Comparison of ENCODE assay signal across 29 cellular contexts in genomic region chr7:71016387-71016786, GRCh38.
"Had no signal": no experiment of that assay in that cellular context is flagged by ENCODE, and none has a peak within 500 bp of the region (broad histone marks: within the 10 kb centered on the region; RNA-seq: fewer than 3 reads in every experiment).

No MANE protein-coding gene starts in this region.

- H3K36me3 Mint-ChIP-seq: activated CD4-positive, alpha-beta memory T cell treated with anti-CD3 and anti-CD28 coated beads for 36 hours; activated CD8-positive, alpha-beta memory T cell treated with anti-CD3 and anti-CD28 coated beads, Interleukin-2, amount 10 ng/mL, durations not matched to agents 7 days and 5 days; activated naive CD4-positive, alpha-beta T cell treated with anti-CD3 and anti-CD28 coated beads, Interleukin-2, amount 50 U/mL, for 24 hours; activated naive CD8-positive, alpha-beta T cell treated with anti-CD3 and anti-CD28 coated beads for 36 hours had no signal

- H3K27me3 ChIP-seq: adrenal gland, body of pancreas, esophagus muscularis mucosa had no signal

- H3K36me3 ChIP-seq: adrenal gland, esophagus muscularis mucosa had no signal

- H3K4me1 ChIP-seq: adrenal gland, body of pancreas had no signal

- H3K27me3 Mint-ChIP-seq: activated CD4-positive, alpha-beta memory T cell treated with anti-CD3 and anti-CD28 coated beads for 36 hours; activated CD4-positive, alpha-beta T cell treated with anti-CD3 and anti-CD28 coated beads for 36 hours; activated CD4-positive, alpha-beta T cell treated with anti-CD3 and anti-CD28 coated beads, Interleukin-2, amount 10 ng/mL, durations not matched to agents 24 days and 14 days; activated CD8-positive, alpha-beta memory T cell treated with anti-CD3 and anti-CD28 coated beads, Interleukin-2, amount 10 ng/mL, durations not matched to agents 7 days and 5 days; activated naive CD4-positive, alpha-beta T cell treated with anti-CD3 and anti-CD28 coated beads, Interleukin-2, amount 50 U/mL, for 24 hours; activated naive CD8-positive, alpha-beta T cell treated with anti-CD3 and anti-CD28 coated beads for 36 hours; activated naive CD8-positive, alpha-beta T cell treated with anti-CD3 and anti-CD28 coated beads, Interleukin-2, amount 50 U/mL, for 24 hours; effector memory CD8-positive, alpha-beta T cell had no signal

- H3K27ac Mint-ChIP-seq: activated CD4-positive, alpha-beta memory T cell treated with anti-CD3 and anti-CD28 coated beads for 36 hours; activated CD4-positive, alpha-beta T cell treated with anti-CD3 and anti-CD28 coated beads for 36 hours; activated CD4-positive, alpha-beta T cell treated with anti-CD3 and anti-CD28 coated beads, Interleukin-2, amount 10 ng/mL, durations not matched to agents 24 days and 14 days; activated CD8-positive, alpha-beta memory T cell treated with anti-CD3 and anti-CD28 coated beads, Interleukin-2, amount 10 ng/mL, durations not matched to agents 7 days and 5 days; activated CD8-positive, alpha-beta T cell treated with anti-CD3 and anti-CD28 coated beads, Interleukin-2, amount 10 ng/mL, durations not matched to agents 7 days and 5 days; activated naive CD4-positive, alpha-beta T cell treated with anti-CD3 and anti-CD28 coated beads for 36 hours; activated naive CD4-positive, alpha-beta T cell treated with anti-CD3 and anti-CD28 coated beads, Interleukin-2, amount 50 U/mL, for 24 hours; activated naive CD8-positive, alpha-beta T cell treated with anti-CD3 and anti-CD28 coated beads for 36 hours; activated naive CD8-positive, alpha-beta T cell treated with anti-CD3 and anti-CD28 coated beads, Interleukin-2, amount 50 U/mL, for 24 hours; activated T-helper 1 cell treated with anti-CD3 and anti-CD28 coated beads, Interleukin-12 subunit alpha, Interleukin-12 subunit beta, Interleukin-2, Interleukin-4 antibody, amounts not matched to agents 30 ng/mL and 10 ng/mL and 1 ng/mL, durations not matched to agents 14 hours and 24 hours and 36 hours; activated T-helper 2 cell treated with anti-CD3 and anti-CD28 coated beads, Interferon-gamma antibody, Interleukin-2, Interleukin-4, amounts not matched to agents 10 μg/mL and 5 μg/mL and 100 μg/mL, durations not matched to agents 14 hours and 24 hours and 36 hours; effector memory CD8-positive, alpha-beta T cell had no signal

- ATAC-seq: activated CD4-positive, alpha-beta T cell treated with anti-CD3 and anti-CD28 coated beads for 36 hours; activated CD8-positive, alpha-beta memory T cell treated with anti-CD3 and anti-CD28 coated beads, Interleukin-2, amount 10 ng/mL, durations not matched to agents 7 days and 5 days; activated CD8-positive, alpha-beta T cell treated with anti-CD3 and anti-CD28 coated beads, Interleukin-2, amount 10 ng/mL, durations not matched to agents 7 days and 5 days; activated naive CD8-positive, alpha-beta T cell treated with anti-CD3 and anti-CD28 coated beads, Interleukin-2, amount 50 U/mL, for 24 hours; body of pancreas; effector memory CD8-positive, alpha-beta T cell had no signal

- H3K9me3 ChIP-seq: adrenal gland, body of pancreas, esophagus muscularis mucosa had no signal

- H3K27ac ChIP-seq: adrenal gland, body of pancreas, esophagus muscularis mucosa had no signal

- H3K4me3 ChIP-seq: adrenal gland, body of pancreas, esophagus muscularis mucosa had no signal

- DNase-seq: activated CD4-positive, alpha-beta memory T cell treated with anti-CD3 and anti-CD28 coated beads for 36 hours; activated CD4-positive, alpha-beta T cell treated with anti-CD3 and anti-CD28 coated beads for 36 hours; activated CD4-positive, alpha-beta T cell treated with anti-CD3 and anti-CD28 coated beads, Interleukin-2, amount 10 ng/mL, durations not matched to agents 24 days and 14 days; activated CD4-positive, CD25-positive, alpha-beta regulatory T cell; activated CD4-positive, CD25-positive, alpha-beta regulatory T cell treated with anti-CD3 and anti-CD28 coated beads, Interleukin-2, amount 50 U/mL, for 72 hours; activated CD8-positive, alpha-beta memory T cell treated with anti-CD3 and anti-CD28 coated beads, Interleukin-2, amount 10 ng/mL, durations not matched to agents 7 days and 5 days; activated CD8-positive, alpha-beta memory T cell treated with anti-CD3 and anti-CD28 coated beads, Interleukin-2, amount 50 U/mL, for 4 hours; activated CD8-positive, alpha-beta T cell treated with anti-CD3 and anti-CD28 coated beads, Interleukin-2, amount 10 ng/mL, durations not matched to agents 7 days and 5 days; activated effector memory CD4-positive, alpha-beta T cell treated with anti-CD3 and anti-CD28 coated beads, Interleukin-2, amount 50 U/mL, for 16 hours; activated naive CD4-positive, alpha-beta T cell treated with anti-CD3 and anti-CD28 coated beads for 36 hours; activated naive CD8-positive, alpha-beta T cell treated with anti-CD3 and anti-CD28 coated beads for 36 hours; activated naive CD8-positive, alpha-beta T cell treated with anti-CD3 and anti-CD28 coated beads, Interleukin-2, amount 50 U/mL, for 24 hours; activated T-cell treated with anti-CD3 and anti-CD28 coated beads, Interleukin-2, amount 50 U/mL, for 1 hour; activated T-cell treated with anti-CD3 and anti-CD28 coated beads, Interleukin-2, amount 50 U/mL, for 48 hours; adrenal gland; amygdala; aorta; body of pancreas; caudate nucleus; cortex of kidney; dermis blood vessel endothelial cell; effector CD4-positive, alpha-beta T cell; effector memory CD8-positive, alpha-beta T cell; erythroblast; T-helper 2 cell had no signal

- H3K4me3 Mint-ChIP-seq: activated CD4-positive, alpha-beta memory T cell treated with anti-CD3 and anti-CD28 coated beads for 36 hours; activated CD4-positive, alpha-beta T cell treated with anti-CD3 and anti-CD28 coated beads for 36 hours; activated CD4-positive, alpha-beta T cell treated with anti-CD3 and anti-CD28 coated beads, Interleukin-2, amount 10 ng/mL, durations not matched to agents 24 days and 14 days; activated CD8-positive, alpha-beta memory T cell treated with anti-CD3 and anti-CD28 coated beads, Interleukin-2, amount 10 ng/mL, durations not matched to agents 7 days and 5 days; activated CD8-positive, alpha-beta T cell treated with anti-CD3 and anti-CD28 coated beads, Interleukin-2, amount 10 ng/mL, durations not matched to agents 7 days and 5 days; activated naive CD4-positive, alpha-beta T cell treated with anti-CD3 and anti-CD28 coated beads for 36 hours; activated naive CD4-positive, alpha-beta T cell treated with anti-CD3 and anti-CD28 coated beads, Interleukin-2, amount 50 U/mL, for 24 hours; activated naive CD8-positive, alpha-beta T cell treated with anti-CD3 and anti-CD28 coated beads for 36 hours; activated naive CD8-positive, alpha-beta T cell treated with anti-CD3 and anti-CD28 coated beads, Interleukin-2, amount 50 U/mL, for 24 hours; activated T-helper 1 cell treated with anti-CD3 and anti-CD28 coated beads, Interleukin-12 subunit alpha, Interleukin-12 subunit beta, Interleukin-2, Interleukin-4 antibody, amounts not matched to agents 30 ng/mL and 10 ng/mL and 1 ng/mL, durations not matched to agents 14 hours and 24 hours and 36 hours; effector memory CD8-positive, alpha-beta T cell had no signal

- H3K4me1 Mint-ChIP-seq: activated CD4-positive, alpha-beta T cell treated with anti-CD3 and anti-CD28 coated beads for 36 hours; activated CD4-positive, alpha-beta T cell treated with anti-CD3 and anti-CD28 coated beads, Interleukin-2, amount 10 ng/mL, durations not matched to agents 24 days and 14 days; activated CD8-positive, alpha-beta memory T cell treated with anti-CD3 and anti-CD28 coated beads, Interleukin-2, amount 10 ng/mL, durations not matched to agents 7 days and 5 days; activated naive CD4-positive, alpha-beta T cell treated with anti-CD3 and anti-CD28 coated beads, Interleukin-2, amount 50 U/mL, for 24 hours; activated naive CD8-positive, alpha-beta T cell treated with anti-CD3 and anti-CD28 coated beads for 36 hours; activated naive CD8-positive, alpha-beta T cell treated with anti-CD3 and anti-CD28 coated beads, Interleukin-2, amount 50 U/mL, for 24 hours had no signal
